Comparison of ENCODE assay signal across 8 cellular contexts in the genomic region with DNA sequence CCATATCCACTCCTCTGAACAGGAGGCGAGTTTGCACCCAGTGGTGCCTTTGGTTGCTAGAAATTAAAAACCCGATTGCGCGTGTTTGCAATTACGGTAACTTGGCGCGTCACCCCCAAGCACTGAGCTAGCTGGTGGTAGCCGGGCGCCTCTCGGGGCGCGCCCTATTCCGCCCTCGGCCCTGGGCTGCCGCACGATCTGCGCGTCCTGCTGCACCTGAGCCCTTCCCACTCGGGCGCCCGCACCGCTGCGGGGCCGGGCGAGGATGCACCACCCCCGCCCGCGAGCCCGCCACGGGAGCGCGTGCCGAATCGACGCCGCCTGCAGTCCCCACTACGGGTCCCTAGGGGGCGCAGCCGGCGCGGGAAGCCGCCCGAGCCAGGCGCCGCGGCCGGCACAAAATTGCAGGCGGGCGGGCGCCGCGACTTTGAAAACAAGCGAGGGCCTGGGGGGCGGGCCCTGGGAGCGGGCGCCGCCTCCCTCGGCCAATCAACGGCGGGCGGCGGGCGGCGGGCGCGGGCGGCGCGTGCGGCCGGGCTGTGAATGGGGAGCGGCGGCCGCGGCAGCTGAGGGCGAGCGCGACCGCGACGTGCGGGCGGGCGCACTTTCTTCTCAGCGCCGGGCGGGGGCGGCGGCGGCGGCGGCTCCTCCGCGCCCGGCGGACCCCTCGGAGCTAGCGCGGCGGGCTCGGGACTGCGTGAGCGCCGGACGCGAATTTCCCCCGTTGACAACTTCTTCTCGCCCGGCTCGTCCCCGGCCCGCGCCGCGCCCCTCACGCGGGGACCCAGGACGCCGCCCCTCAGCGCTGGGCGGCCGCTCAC.
DNase-seq lines count a peak whose midpoint lies in the region; ATAC-seq and TF ChIP-seq lines count a peak whose summit lies in the region.

Gene SDK1, plus strand, starts transcription at position 602 of the 821 bp plus-strand sequence. CDS start 335 bp downstream, outside the sequence.

- peak within 1 kb of the TSS; percentile 54 to 59 for H3K4me3 ChIP-seq in neutrophil (ENCODE audit: low read depth in 1 of 2, low read length in 1 of 2)

- peaks cover 14 to 19% of the 10 kb centered on the region in 2 experiments for H3K4me1 ChIP-seq in neutrophil (ENCODE audit: control insufficient read depth in 1 of 2, insufficient read depth in 1 of 2, low read depth in 1 of 2, low read length in 1 of 2)

- DNase-seq in DMS 273 (lab: John Stamatoyannopoulos, UW; ENCODE audit: unreplicated experiment) (peak; percentile 99), RKO (ENCODE audit: low spot score) (peak; percentile 76), activated gamma-delta T cell treated with Interleukin-2 at 50 U/mL for 16 hours (peak; percentile 89), foreskin melanocyte (peak; percentile 77), stromal cell of bone marrow (ENCODE audit: low read depth) (peak; percentile 69)

- no peaks in the 10 kb centered on the region for H3K9me3 ChIP-seq in neutrophil

- H3K36me3 ChIP-seq in neutrophil, result no peaks in the 10 kb centered on the region

- H3K27me3 ChIP-seq in neutrophil, result peaks cover 57% of the 10 kb centered on the region

- no peak for TF ChIP-seq EP300 in Ishikawa (IDR thresholded peaks at IDR 0.05; ENCODE audit: borderline replicate concordance)

- peak; percentile 93 for ATAC-seq in GM21576 (IDR thresholded peaks at IDR 0.05; ENCODE audit: unreplicated experiment)

- TF ChIP-seq RAD21 in Ishikawa (IDR thresholded peaks at IDR 0.05; ENCODE audit: low read depth), result peak; percentile 62; the same call in 1 of the 2 replicates

- peak; percentile 87 for TF ChIP-seq CTCF in neutrophil (IDR thresholded peaks at IDR 0.05)

- H3K27ac ChIP-seq in neutrophil, result no peak within 1 kb of the TSS

TF ChIP-seq in Ishikawa, 13 proteins besides CTCF, POLR2A, EP300 and RAD21:
- TF ChIP-seq NFIC (IDR thresholded peaks at IDR 0.05) (peak; percentile 22; the same call in 1 of the 2 replicates), CEBPB (IDR thresholded peaks at IDR 0.05) (no peak), TCF12 (IDR thresholded peaks at IDR 0.05; ENCODE audit: low read depth) (no peak; the same call in 1 of the 2 replicates), TAF1 (IDR thresholded peaks at IDR 0.05; ENCODE audit: low read depth) (no peak), YY1 (IDR thresholded peaks at IDR 0.05; ENCODE audit: low read depth) (0 out of 2 replicates have a peak, but pooled peaks have one; percentile 25), ZBTB7A (IDR thresholded peaks at IDR 0.05; ENCODE audit: low read depth) (no peak), CREB1 (IDR thresholded peaks at IDR 0.05; ENCODE audit: low read depth) (no peak), EGR1 (IDR thresholded peaks at IDR 0.05) (no peak), FOXM1 (IDR thresholded peaks at IDR 0.05; ENCODE audit: borderline replicate concordance, low read depth) (no peak), USF1 (IDR thresholded peaks at IDR 0.05) (no peak), TEAD4 (IDR thresholded peaks at IDR 0.05) (no peak), REST (IDR thresholded peaks at IDR 0.05; ENCODE audit: low read depth) (no peak)
- TF ChIP-seq, protein P1, sequence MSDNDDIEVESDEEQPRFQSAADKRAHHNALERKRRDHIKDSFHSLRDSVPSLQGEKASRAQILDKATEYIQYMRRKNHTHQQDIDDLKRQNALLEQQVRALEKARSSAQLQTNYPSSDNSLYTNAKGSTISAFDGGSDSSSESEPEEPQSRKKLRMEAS (IDR thresholded peaks at IDR 0.05), result peak; percentile 95
TF ChIP-seq in Ishikawa: peak in this region for 3.
